1 cellular context compared by ENCODE assay signal in the genomic region with DNA sequence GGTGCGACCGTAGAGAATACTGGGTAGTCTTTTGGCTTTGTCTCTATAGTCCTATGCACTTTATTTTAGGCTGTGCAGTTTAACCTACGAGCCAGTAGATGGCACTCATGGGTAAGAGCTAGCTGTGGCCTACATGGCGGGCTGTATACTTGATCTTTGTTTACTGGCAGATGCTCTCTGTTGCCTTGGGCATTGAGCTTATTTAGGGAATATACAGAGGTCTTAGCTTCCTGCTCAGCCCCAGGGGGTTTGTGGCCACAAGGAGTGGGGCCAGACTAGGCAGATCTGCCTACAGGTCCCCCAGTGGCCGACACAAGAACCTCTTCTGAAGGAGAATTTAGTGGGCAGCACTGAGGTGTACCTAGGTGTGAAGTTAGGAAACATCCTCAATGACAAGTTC.
TF ChIP-seq lines count a peak whose summit lies in the region.

No MANE protein-coding gene starts in this region.

TF ChIP-seq in WTC11, 78 proteins besides CTCF, POLR2A, EP300 and RAD21 (continued from another document):
- TF ChIP-seq FOXP4 (CRISPR knock-in tag; IDR thresholded peaks at IDR 0.05) (no peak), ZSCAN18 (CRISPR knock-in tag; IDR thresholded peaks at IDR 0.05) (no peak)
